1 cellular context compared by ENCODE assay signal in genomic region chr6:3913077-3913957, GRCh38.
TF ChIP-seq lines count a peak whose summit lies in the region.

No MANE protein-coding gene starts in this region.

TF ChIP-seq in HepG2, 621 proteins besides CTCF, POLR2A, EP300 and RAD21 (continued from another document and continues in another):
- TF ChIP-seq NONO (IDR thresholded peaks at IDR 0.05) = no peak
- TF ChIP-seq NONO (CRISPR knock-in tag; conservative IDR thresholded peaks at IDR 0.05) = no peak
- no peak for TF ChIP-seq NR0B2 (CRISPR knock-in tag; IDR thresholded peaks at IDR 0.05)
- TF ChIP-seq SOX6 (IDR thresholded peaks at IDR 0.05) = no peak
- peak; percentile 99 for TF ChIP-seq SOX6 (CRISPR knock-in tag; IDR thresholded peaks at IDR 0.05)
- no peak for TF ChIP-seq HIC2 (CRISPR knock-in tag; IDR thresholded peaks at IDR 0.05; ENCODE audit: low read depth)
- peak; percentile 81 for TF ChIP-seq MAFF (IDR thresholded peaks at IDR 0.05; ENCODE audit: low read depth, low read length)
- TF ChIP-seq, protein P1, sequence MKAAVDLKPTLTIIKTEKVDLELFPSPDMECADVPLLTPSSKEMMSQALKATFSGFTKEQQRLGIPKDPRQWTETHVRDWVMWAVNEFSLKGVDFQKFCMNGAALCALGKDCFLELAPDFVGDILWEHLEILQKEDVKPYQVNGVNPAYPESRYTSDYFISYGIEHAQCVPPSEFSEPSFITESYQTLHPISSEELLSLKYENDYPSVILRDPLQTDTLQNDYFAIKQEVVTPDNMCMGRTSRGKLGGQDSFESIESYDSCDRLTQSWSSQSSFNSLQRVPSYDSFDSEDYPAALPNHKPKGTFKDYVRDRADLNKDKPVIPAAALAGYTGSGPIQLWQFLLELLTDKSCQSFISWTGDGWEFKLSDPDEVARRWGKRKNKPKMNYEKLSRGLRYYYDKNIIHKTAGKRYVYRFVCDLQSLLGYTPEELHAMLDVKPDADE (CRISPR knock-in tag; IDR thresholded peaks at IDR 0.05) = no peak
- TF ChIP-seq MYC (CRISPR knock-in tag; IDR thresholded peaks at IDR 0.05; ENCODE audit: borderline replicate concordance) = no peak
- TF ChIP-seq, protein P2, sequence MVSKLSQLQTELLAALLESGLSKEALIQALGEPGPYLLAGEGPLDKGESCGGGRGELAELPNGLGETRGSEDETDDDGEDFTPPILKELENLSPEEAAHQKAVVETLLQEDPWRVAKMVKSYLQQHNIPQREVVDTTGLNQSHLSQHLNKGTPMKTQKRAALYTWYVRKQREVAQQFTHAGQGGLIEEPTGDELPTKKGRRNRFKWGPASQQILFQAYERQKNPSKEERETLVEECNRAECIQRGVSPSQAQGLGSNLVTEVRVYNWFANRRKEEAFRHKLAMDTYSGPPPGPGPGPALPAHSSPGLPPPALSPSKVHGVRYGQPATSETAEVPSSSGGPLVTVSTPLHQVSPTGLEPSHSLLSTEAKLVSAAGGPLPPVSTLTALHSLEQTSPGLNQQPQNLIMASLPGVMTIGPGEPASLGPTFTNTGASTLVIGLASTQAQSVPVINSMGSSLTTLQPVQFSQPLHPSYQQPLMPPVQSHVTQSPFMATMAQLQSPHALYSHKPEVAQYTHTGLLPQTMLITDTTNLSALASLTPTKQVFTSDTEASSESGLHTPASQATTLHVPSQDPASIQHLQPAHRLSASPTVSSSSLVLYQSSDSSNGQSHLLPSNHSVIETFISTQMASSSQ (IDR thresholded peaks at IDR 0.05; ENCODE audit: low read depth) = peak; percentile 60; the same call in 1 of the 2 replicates
- TF ChIP-seq, protein P2 (CRISPR knock-in tag; IDR thresholded peaks at IDR 0.05; ENCODE audit: borderline replicate concordance) = peak; percentile 46; the same call in 1 of the 2 replicates
- TF ChIP-seq KLF6 (CRISPR knock-in tag; IDR thresholded peaks at IDR 0.05) = peak; percentile 27; the same call in 1 of the 2 replicates
- TF ChIP-seq MAF1 (CRISPR knock-in tag; IDR thresholded peaks at IDR 0.05; ENCODE audit: borderline replicate concordance) = no peak
- peak; percentile 89 for TF ChIP-seq MNT (IDR thresholded peaks at IDR 0.05)
- TF ChIP-seq ZNF20 (CRISPR knock-in tag; IDR thresholded peaks at IDR 0.05) = no peak
- TF ChIP-seq, protein P3, sequence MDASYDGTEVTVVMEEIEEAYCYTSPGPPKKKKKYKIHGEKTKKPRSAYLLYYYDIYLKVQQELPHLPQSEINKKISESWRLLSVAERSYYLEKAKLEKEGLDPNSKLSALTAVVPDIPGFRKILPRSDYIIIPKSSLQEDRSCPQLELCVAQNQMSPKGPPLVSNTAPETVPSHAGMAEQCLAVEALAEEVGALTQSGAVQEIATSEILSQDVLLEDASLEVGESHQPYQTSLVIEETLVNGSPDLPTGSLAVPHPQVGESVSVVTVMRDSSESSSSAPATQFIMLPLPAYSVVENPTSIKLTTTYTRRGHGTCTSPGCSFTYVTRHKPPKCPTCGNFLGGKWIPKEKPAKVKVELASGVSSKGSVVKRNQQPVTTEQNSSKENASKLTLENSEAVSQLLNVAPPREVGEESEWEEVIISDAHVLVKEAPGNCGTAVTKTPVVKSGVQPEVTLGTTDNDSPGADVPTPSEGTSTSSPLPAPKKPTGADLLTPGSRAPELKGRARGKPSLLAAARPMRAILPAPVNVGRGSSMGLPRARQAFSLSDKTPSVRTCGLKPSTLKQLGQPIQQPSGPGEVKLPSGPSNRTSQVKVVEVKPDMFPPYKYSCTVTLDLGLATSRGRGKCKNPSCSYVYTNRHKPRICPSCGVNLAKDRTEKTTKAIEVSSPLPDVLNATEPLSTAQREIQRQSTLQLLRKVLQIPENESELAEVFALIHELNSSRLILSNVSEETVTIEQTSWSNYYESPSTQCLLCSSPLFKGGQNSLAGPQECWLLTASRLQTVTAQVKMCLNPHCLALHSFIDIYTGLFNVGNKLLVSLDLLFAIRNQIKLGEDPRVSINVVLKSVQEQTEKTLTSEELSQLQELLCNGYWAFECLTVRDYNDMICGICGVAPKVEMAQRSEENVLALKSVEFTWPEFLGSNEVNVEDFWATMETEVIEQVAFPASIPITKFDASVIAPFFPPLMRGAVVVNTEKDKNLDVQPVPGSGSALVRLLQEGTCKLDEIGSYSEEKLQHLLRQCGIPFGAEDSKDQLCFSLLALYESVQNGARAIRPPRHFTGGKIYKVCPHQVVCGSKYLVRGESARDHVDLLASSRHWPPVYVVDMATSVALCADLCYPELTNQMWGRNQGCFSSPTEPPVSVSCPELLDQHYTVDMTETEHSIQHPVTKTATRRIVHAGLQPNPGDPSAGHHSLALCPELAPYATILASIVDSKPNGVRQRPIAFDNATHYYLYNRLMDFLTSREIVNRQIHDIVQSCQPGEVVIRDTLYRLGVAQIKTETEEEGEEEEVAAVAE (CRISPR knock-in tag; IDR thresholded peaks at IDR 0.05; ENCODE audit: borderline replicate concordance) = peak; percentile 36; the same call in 1 of the 2 replicates
- TF ChIP-seq ZNF543 (CRISPR knock-in tag; IDR thresholded peaks at IDR 0.05) = 0 out of 2 replicates have a peak, but pooled peaks have one; percentile 26
- TF ChIP-seq, protein P4, sequence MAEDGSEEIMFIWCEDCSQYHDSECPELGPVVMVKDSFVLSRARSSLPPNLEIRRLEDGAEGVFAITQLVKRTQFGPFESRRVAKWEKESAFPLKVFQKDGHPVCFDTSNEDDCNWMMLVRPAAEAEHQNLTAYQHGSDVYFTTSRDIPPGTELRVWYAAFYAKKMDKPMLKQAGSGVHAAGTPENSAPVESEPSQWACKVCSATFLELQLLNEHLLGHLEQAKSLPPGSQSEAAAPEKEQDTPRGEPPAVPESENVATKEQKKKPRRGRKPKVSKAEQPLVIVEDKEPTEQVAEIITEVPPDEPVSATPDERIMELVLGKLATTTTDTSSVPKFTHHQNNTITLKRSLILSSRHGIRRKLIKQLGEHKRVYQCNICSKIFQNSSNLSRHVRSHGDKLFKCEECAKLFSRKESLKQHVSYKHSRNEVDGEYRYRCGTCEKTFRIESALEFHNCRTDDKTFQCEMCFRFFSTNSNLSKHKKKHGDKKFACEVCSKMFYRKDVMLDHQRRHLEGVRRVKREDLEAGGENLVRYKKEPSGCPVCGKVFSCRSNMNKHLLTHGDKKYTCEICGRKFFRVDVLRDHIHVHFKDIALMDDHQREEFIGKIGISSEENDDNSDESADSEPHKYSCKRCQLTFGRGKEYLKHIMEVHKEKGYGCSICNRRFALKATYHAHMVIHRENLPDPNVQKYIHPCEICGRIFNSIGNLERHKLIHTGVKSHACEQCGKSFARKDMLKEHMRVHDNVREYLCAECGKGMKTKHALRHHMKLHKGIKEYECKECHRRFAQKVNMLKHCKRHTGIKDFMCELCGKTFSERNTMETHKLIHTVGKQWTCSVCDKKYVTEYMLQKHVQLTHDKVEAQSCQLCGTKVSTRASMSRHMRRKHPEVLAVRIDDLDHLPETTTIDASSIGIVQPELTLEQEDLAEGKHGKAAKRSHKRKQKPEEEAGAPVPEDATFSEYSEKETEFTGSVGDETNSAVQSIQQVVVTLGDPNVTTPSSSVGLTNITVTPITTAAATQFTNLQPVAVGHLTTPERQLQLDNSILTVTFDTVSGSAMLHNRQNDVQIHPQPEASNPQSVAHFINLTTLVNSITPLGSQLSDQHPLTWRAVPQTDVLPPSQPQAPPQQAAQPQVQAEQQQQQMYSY (CRISPR knock-in tag; IDR thresholded peaks at IDR 0.05) = peak; percentile 76
- no peak for TF ChIP-seq ZNF629 (CRISPR knock-in tag; conservative IDR thresholded peaks at IDR 0.05)
- no peak; the same call in 1 of the 2 replicates for TF ChIP-seq REPIN1 (CRISPR knock-in tag; IDR thresholded peaks at IDR 0.05; ENCODE audit: borderline replicate concordance, low read depth)
- no peak for TF ChIP-seq GTF3A (CRISPR knock-in tag; conservative IDR thresholded peaks at IDR 0.05)
- TF ChIP-seq MEF2D (CRISPR knock-in tag; IDR thresholded peaks at IDR 0.05) = peak; percentile 65; the same call in 1 of the 2 replicates
- TF ChIP-seq THAP11 (CRISPR knock-in tag; IDR thresholded peaks at IDR 0.05) = peak; percentile 58; the same call in 1 of the 2 replicates
- 0 out of 2 replicates have a peak, but pooled peaks have one; percentile 34 for TF ChIP-seq JUND (CRISPR knock-in tag; IDR thresholded peaks at IDR 0.05)
- 0 out of 2 replicates have a peak, but pooled peaks have one; percentile 14 for TF ChIP-seq GABPB1 (CRISPR knock-in tag; IDR thresholded peaks at IDR 0.05)
- TF ChIP-seq, protein P5, sequence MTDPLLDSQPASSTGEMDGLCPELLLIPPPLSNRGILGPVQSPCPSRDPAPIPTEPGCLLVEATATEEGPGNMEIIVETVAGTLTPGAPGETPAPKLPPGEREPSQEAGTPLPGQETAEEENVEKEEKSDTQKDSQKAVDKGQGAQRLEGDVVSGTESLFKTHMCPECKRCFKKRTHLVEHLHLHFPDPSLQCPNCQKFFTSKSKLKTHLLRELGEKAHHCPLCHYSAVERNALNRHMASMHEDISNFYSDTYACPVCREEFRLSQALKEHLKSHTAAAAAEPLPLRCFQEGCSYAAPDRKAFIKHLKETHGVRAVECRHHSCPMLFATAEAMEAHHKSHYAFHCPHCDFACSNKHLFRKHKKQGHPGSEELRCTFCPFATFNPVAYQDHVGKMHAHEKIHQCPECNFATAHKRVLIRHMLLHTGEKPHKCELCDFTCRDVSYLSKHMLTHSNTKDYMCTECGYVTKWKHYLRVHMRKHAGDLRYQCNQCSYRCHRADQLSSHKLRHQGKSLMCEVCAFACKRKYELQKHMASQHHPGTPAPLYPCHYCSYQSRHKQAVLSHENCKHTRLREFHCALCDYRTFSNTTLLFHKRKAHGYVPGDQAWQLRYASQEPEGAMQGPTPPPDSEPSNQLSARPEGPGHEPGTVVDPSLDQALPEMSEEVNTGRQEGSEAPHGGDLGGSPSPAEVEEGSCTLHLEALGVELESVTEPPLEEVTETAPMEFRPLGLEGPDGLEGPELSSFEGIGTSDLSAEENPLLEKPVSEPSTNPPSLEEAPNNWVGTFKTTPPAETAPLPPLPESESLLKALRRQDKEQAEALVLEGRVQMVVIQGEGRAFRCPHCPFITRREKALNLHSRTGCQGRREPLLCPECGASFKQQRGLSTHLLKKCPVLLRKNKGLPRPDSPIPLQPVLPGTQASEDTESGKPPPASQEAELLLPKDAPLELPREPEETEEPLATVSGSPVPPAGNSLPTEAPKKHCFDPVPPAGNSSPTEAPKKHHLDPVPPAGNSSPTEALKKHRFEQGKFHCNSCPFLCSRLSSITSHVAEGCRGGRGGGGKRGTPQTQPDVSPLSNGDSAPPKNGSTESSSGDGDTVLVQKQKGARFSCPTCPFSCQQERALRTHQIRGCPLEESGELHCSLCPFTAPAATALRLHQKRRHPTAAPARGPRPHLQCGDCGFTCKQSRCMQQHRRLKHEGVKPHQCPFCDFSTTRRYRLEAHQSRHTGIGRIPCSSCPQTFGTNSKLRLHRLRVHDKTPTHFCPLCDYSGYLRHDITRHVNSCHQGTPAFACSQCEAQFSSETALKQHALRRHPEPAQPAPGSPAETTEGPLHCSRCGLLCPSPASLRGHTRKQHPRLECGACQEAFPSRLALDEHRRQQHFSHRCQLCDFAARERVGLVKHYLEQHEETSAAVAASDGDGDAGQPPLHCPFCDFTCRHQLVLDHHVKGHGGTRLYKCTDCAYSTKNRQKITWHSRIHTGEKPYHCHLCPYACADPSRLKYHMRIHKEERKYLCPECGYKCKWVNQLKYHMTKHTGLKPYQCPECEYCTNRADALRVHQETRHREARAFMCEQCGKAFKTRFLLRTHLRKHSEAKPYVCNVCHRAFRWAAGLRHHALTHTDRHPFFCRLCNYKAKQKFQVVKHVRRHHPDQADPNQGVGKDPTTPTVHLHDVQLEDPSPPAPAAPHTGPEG (CRISPR knock-in tag; IDR thresholded peaks at IDR 0.05) = no peak
- peak in 1 of 2 experiments; percentile 57; a peak in 2 of 4 replicates for TF ChIP-seq ATF4 (CRISPR knock-in tag; IDR thresholded peaks at IDR 0.05)
- TF ChIP-seq RXRB (CRISPR knock-in tag; IDR thresholded peaks at IDR 0.05; ENCODE audit: borderline replicate concordance) = peak; percentile 96
- no peak for TF ChIP-seq SP2 (CRISPR knock-in tag; IDR thresholded peaks at IDR 0.05)
